ENCODE assay signal across 5 cellular contexts in genomic region chr13:19055611-19056010, GRCh38.
"Had no signal": no experiment of that assay in that cellular context is flagged by ENCODE, and none has a peak within 500 bp of the region (broad histone marks: within the 10 kb centered on the region; RNA-seq: fewer than 3 reads in every experiment).

No MANE protein-coding gene starts in this region.

- DNase-seq: H9, HCEC 1CT, IMR-90 had no signal

- H3K4me3 ChIP-seq: GM23338, K562 had no signal

- H3K4me2 ChIP-seq: GM23338 had no signal

- H2AFZ ChIP-seq: GM23338 had no signal
